8 cellular contexts compared by ENCODE assay signal in the genomic region with DNA sequence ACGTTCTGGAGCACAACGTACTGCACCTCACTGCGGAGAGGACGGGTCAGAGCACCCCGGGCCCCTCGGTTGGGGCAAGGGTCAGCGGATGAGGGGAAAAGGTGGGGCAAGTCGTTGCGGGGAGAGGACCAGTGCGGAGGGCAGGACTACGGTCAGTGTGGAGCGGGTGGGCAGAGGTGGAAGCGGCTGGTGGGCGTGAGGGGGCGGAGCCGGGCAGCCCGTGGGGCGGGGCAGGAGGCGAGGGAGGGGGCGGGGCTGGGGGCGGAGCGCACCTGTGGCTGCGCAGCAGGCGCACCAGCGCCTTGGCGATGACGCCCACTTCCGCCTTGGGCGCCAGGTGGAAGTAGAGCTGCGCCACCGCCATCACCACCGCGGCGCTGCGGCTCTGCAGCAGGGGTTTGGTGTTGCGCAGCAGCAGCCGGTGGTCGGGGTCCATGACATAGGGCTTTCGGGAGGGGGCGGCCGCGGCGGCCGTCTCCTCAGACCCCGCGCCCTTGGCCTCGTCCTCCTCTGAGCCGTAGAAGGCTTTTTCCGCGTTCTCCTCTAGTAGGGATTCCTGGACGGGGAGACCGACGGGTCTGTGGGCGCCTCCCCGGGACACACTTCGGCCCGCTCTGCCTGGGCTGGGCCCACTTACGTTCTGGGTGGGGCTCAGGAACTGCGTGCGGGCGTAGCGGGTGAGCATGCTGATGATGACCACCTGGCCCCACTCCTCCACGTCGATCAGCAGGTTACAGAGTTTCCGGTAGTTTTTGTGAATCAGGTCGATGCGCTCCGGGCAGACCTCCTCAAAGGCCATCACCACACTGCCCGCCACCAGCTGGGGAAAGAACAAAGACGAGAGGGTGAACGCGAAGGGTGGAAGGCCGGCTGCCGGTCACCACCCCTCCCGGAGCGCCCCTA. TPM values are rescaled to one million over a fixed set of nuclear protein-coding genes. Genes with fewer than 3 reads are reported as not detected.
A peak's percentile ranks its signal among the peaks of the same experiment; 100 is the strongest.
DNase-seq lines count a peak whose midpoint lies in the region; ATAC-seq and TF ChIP-seq lines count a peak whose summit lies in the region.

No MANE protein-coding gene starts in this region.

- H3K27me3 Mint-ChIP-seq in neural crest cell (ENCODE audit: low read depth): peaks cover 90% of the 10 kb centered on the region

- 2 to 23% methylated on average over 9 to 42 of the region's 76 CpGs for WGBS in testis, 2 donors

- H3K9me3 ChIP-seq in left ventricle myocardium inferior (replicated peaks) (no peaks in the 10 kb centered on the region), testis (no peaks in the 10 kb centered on the region)

- DNase-seq in left ventricle myocardium inferior: no peak
- DNase-seq in Right ventricle myocardium inferior (ENCODE audit: missing footprints): no peak
- DNase-seq in HPDE6-E6E7 (ENCODE audit: extremely low spot score): peak; percentile 76
- peak; percentile 45 for DNase-seq in activated CD4-positive, CD25-positive, alpha-beta regulatory T cell treated with anti-CD3 and anti-CD28 coated beads, Interleukin-2, amount 50 U/mL, for 16 hours (ENCODE audit: low read depth, low spot score)
- DNase-seq in coronary artery (ENCODE audit: low spot score): peak; percentile 46
- DNase-seq in neural crest cell (ENCODE audit: low read depth, low spot score): peak; percentile 29
- DNase-seq in testis: peak; percentile 82
- no peak for DNase-seq in RKO (ENCODE audit: low spot score)

- TF ChIP-seq CTCF in left ventricle myocardium inferior (IDR thresholded peaks at IDR 0.05; ENCODE audit: borderline replicate concordance) (no peak), coronary artery (IDR thresholded peaks at IDR 0.05) (no peak), neural crest cell (conservative IDR thresholded peaks at IDR 0.05) (peak; percentile 54), testis (IDR thresholded peaks at IDR 0.05) (no peak)

- H3K36me3 ChIP-seq in left ventricle myocardium inferior: no peaks in the 10 kb centered on the region
- no peaks in the 10 kb centered on the region for H3K36me3 ChIP-seq in testis (ENCODE audit: low read depth, missing control alignments)

- intact Hi-C loops in left ventricle myocardium inferior (cut with micrococcal nuclease) (no loop called here), Right ventricle myocardium inferior (cut with DNase I) (no loop called here), testis (cut with DNase I; ENCODE audit: low total_unique reads) (no loop called here)

- no peaks in the 10 kb centered on the region for H3K9me3 Mint-ChIP-seq in neural crest cell

- H3K27ac ChIP-seq in left ventricle myocardium inferior (replicated peaks) (no peak overlapping the region), coronary artery (no peak overlapping the region), testis (no peak overlapping the region)

- no peak for TF ChIP-seq POLR2A in testis (IDR thresholded peaks at IDR 0.05)

- H3K27ac Mint-ChIP-seq in neural crest cell (ENCODE audit: unreplicated experiment): peak overlapping the region; percentile 35

- H3K4me3 ChIP-seq in left ventricle myocardium inferior (peak overlapping the region; percentile 51), coronary artery (peak overlapping the region; percentile 42), testis (peak overlapping the region; percentile 48 to 61)

- peaks cover 6% of the 10 kb centered on the region for H3K4me1 Mint-ChIP-seq in neural crest cell

- H3K27me3 ChIP-seq in left ventricle myocardium inferior (ENCODE audit: low read depth): peaks cover 70% of the 10 kb centered on the region
- H3K27me3 ChIP-seq in testis: no peaks in the 10 kb centered on the region

- H3K4me1 ChIP-seq in left ventricle myocardium inferior: peaks cover 10% of the 10 kb centered on the region
- no peaks in the 10 kb centered on the region for H3K4me1 ChIP-seq in testis

- ATAC-seq in Right ventricle myocardium inferior: no peak

- H3K4me3 Mint-ChIP-seq in neural crest cell: peak overlapping the region; percentile 85

- H3K36me3 Mint-ChIP-seq in neural crest cell (ENCODE audit: low read depth): no peaks in the 10 kb centered on the region

RNA-seq across cellular contexts. Expression of gene AP3B2, which starts 29.2 kb away (rescaled TPM):
- total RNA-seq in left ventricle myocardium inferior (0.80 TPM), Right ventricle myocardium inferior (0.54 TPM), neural crest cell (17.4 and 20.0 TPM in 2 replicates), testis (10 to 100 TPM; 12.0 to 15.5 TPM)
- polyA plus RNA-seq in testis (ENCODE audit: insufficient read depth, low read depth, low replicate concordance): 22.9 TPM

RNA-seq across cellular contexts. Expression of gene CPEB1, which starts 33.3 kb away (rescaled TPM):
- total RNA-seq in left ventricle myocardium inferior (1.6 TPM), Right ventricle myocardium inferior (1.9 TPM), neural crest cell (0.72 and 0.84 TPM in 2 replicates), testis (10 to 100 TPM; 74.3 to 89.1 TPM)
- polyA plus RNA-seq in testis (ENCODE audit: insufficient read depth, low read depth, low replicate concordance): 60.8 TPM

Comparison
In these comparisons a context has a peak if more than half of its experiments do, and no peak if none do; other contexts are left out.
1. DNase-seq: peak in HPDE6-E6E7 (single experiment), activated CD4-positive, CD25-positive, alpha-beta regulatory T cell treated with anti-CD3 and anti-CD28 coated beads, Interleukin-2, amount 50 U/mL, for 16 hours (single experiment), coronary artery (single experiment), neural crest cell (single experiment) and testis (single experiment); none in left ventricle myocardium inferior (single experiment), Right ventricle myocardium inferior (single experiment) and RKO (single experiment).
2. RNA of gene CPEB1, which starts 33.3 kb away (total RNA-seq): 74.3 to 89.1 TPM in testis; 1.9 TPM in Right ventricle myocardium inferior (single experiment), 1.6 TPM in left ventricle myocardium inferior (single experiment) and 0.72 to 0.84 TPM in neural crest cell; every median in the first group is over 10 times any median in the second.
3. Peak in every context shown above with its lines, with median percentiles within 50 percentile points of each other: H3K4me3 ChIP-seq.